In the genomic region with DNA sequence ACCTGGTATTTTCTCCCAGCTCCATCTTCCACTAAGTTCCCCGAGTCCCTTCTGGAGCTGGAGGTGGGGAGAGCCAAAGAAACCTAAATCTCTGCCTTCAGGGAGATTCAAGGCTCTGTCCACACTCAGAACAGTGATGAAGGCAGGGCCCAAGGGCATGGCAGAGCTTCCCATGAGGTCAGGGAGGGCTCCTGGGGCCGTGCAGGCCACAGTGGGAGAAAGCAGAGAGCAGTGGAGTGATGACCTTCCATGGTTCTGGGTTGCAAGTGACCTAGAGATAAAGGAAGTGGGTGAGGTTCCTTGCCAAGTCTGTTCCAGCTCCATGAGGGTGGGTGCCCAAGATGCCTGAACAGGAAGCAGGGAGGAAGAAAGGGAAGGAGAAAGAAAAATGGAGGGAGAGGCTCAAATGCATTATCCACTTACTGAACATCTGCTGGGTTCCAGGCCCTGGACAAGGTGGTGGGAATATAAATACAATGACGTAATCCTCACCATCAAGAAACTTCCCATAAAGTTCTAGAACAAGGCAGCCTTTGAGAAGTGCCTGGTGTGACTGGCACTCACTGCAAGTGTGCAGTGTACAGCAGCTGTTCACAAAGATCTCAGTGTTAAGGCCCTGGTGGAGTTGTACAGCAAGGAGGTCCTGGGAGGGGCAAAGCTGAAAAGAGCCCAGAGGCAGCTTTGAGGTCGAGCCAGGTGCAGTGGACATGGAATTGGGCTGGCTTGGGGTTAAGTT, we compare ENCODE assay signal across 11 cellular contexts. TPM values are rescaled to one million over a fixed set of nuclear protein-coding genes. Genes with fewer than 3 reads are reported as not detected.
DNase-seq lines count a peak whose midpoint lies in the region; ATAC-seq and TF ChIP-seq lines count a peak whose summit lies in the region.
"Had no signal": no experiment of that assay in that cellular context is flagged by ENCODE, and none has a peak within 500 bp of the region (broad histone marks: within the 10 kb centered on the region; RNA-seq: fewer than 3 reads in every experiment).

No MANE protein-coding gene starts in this region.

- no peaks in the 10 kb centered on the region for H3K27me3 Mint-ChIP-seq in activated T-cell treated with anti-CD3 and anti-CD28 coated beads, Interleukin-2, amount 50 U/mL, for 72 hours (ENCODE audit: low read depth)
- H3K27me3 Mint-ChIP-seq in activated CD4-positive, alpha-beta memory T cell treated with anti-CD3 and anti-CD28 coated beads for 36 hours = no peaks in the 10 kb centered on the region
- H3K27me3 Mint-ChIP-seq in WTC11 (ENCODE audit: low read depth) = peaks cover 22% of the 10 kb centered on the region

- no peaks in the 10 kb centered on the region for H3K9me3 Mint-ChIP-seq in activated T-cell treated with anti-CD3 and anti-CD28 coated beads, Interleukin-2, amount 50 U/mL, for 72 hours
- H3K9me3 Mint-ChIP-seq in activated CD4-positive, alpha-beta memory T cell treated with anti-CD3 and anti-CD28 coated beads for 36 hours = no peaks in the 10 kb centered on the region
- no peaks in the 10 kb centered on the region for H3K9me3 Mint-ChIP-seq in WTC11

- no peak overlapping the region for H3K9ac ChIP-seq in stomach smooth muscle (ENCODE audit: low read length in 2 of 2)

- no peak overlapping the region for H3K4me3 ChIP-seq in stomach smooth muscle (ENCODE audit: low read length in 2 of 2)
- H3K4me3 ChIP-seq: SJSA1, uterus had no signal

- no peak for TF ChIP-seq CTCF in WTC11 (IDR thresholded peaks at IDR 0.05)

- H3K27me3 ChIP-seq in stomach smooth muscle (ENCODE audit: control insufficient read depth in 1 of 2, insufficient read depth in 2 of 2, low read length in 2 of 2) = peaks cover 0 to under 1% of the 10 kb centered on the region in 2 donors
- H3K27me3 ChIP-seq: uterus had no signal

- CTCF ChIA-PET in activated CD4-positive, alpha-beta memory T cell treated with anti-CD3 and anti-CD28 coated beads for 36 hours (lab: Charles Lee) = interaction anchor here (1.1 to 5.4 kb wide), 6 partner anchors 8 to 83 kb away, joined by 3 to 59 read pairs (median 12); partner anchors contain the start of gene TBX21
- CTCF ChIA-PET in WTC11 (lab: Charles Lee) = interaction anchor here (1.6 to 3.5 kb wide), 5 partner anchors 8 to 35 kb away, joined by 6 to 37 read pairs (median 15); partner anchors contain the start of gene TBX21

- ATAC-seq in activated T-cell treated with anti-CD3 and anti-CD28 coated beads, Interleukin-2, amount 50 U/mL, for 72 hours (replicated peaks in 1 of 2) = no peak
- ATAC-seq in WTC11 = no peak

- H3K36me3 Mint-ChIP-seq in activated T-cell treated with anti-CD3 and anti-CD28 coated beads, Interleukin-2, amount 50 U/mL, for 72 hours (ENCODE audit: insufficient read depth in 2 of 2) = peaks cover 0 to 3% of the 10 kb centered on the region in 2 donors
- H3K36me3 Mint-ChIP-seq in activated CD4-positive, alpha-beta memory T cell treated with anti-CD3 and anti-CD28 coated beads for 36 hours = peaks cover 24% of the 10 kb centered on the region
- H3K36me3 Mint-ChIP-seq in WTC11 = no peaks in the 10 kb centered on the region

- POLR2A ChIA-PET in activated CD4-positive, alpha-beta memory T cell treated with anti-CD3 and anti-CD28 coated beads for 36 hours (lab: Charles Lee) = interaction anchor here (0.5 to 11.0 kb wide), 4 partner anchors 10 to 28 kb away, joined by 4 to 111 read pairs (median 8); partner anchors contain the start of gene TBX21
- POLR2A ChIA-PET in WTC11 (lab: Charles Lee) = no interaction called here

- DNase-seq in activated T-cell treated with anti-CD3 and anti-CD28 coated beads, Interleukin-2, amount 50 U/mL, for 72 hours = no peak
- DNase-seq in activated T-cell treated with anti-CD3 and anti-CD28 coated beads, Interleukin-2, amount 50 U/mL, for 1 hour = no peak
- DNase-seq in activated CD4-positive, alpha-beta memory T cell treated with anti-CD3 and anti-CD28 coated beads for 36 hours = no peak
- DNase-seq in hypothalamus (lab: John Stamatoyannopoulos, UW) = peak in 26 of 51 donors; percentile 7 to 60 (median 27)
- no peak for DNase-seq in Kasumi-1 (lab: John Stamatoyannopoulos, UW)
- no peak for DNase-seq in NK-92 (lab: John Stamatoyannopoulos, UW; ENCODE audit: unreplicated experiment)
- no peak for DNase-seq in WTC11 (ENCODE audit: low spot score)
- DNase-seq: NCI-H2107, uterus had no signal

- peaks cover 72% of the 10 kb centered on the region for H3K4me1 Mint-ChIP-seq in activated T-cell treated with anti-CD3 and anti-CD28 coated beads, Interleukin-2, amount 50 U/mL, for 72 hours (ENCODE audit: low read depth)
- peaks cover 67% of the 10 kb centered on the region for H3K4me1 Mint-ChIP-seq in activated CD4-positive, alpha-beta memory T cell treated with anti-CD3 and anti-CD28 coated beads for 36 hours (ENCODE audit: low read depth)
- H3K4me1 Mint-ChIP-seq in WTC11 = peaks cover 6% of the 10 kb centered on the region

- peaks cover 21% of the 10 kb centered on the region for H3K4me1 ChIP-seq in stomach smooth muscle (ENCODE audit: control insufficient read depth, insufficient read depth, low read length)
- H3K4me1 ChIP-seq: SJSA1, uterus had no signal

- no peaks in the 10 kb centered on the region for H3K9me3 ChIP-seq in stomach smooth muscle (ENCODE audit: control insufficient read depth in 2 of 2, low read length in 2 of 2)
- H3K9me3 ChIP-seq: SJSA1, uterus had no signal

- H3K4me3 Mint-ChIP-seq in activated T-cell treated with anti-CD3 and anti-CD28 coated beads, Interleukin-2, amount 50 U/mL, for 72 hours = peak overlapping the region; percentile 79 to 86
- no peak overlapping the region for H3K4me3 Mint-ChIP-seq in activated CD4-positive, alpha-beta memory T cell treated with anti-CD3 and anti-CD28 coated beads for 36 hours
- H3K4me3 Mint-ChIP-seq in WTC11 = no peak overlapping the region; the same call in 1 of the 2 replicates

- H3K27ac Mint-ChIP-seq in activated T-cell treated with anti-CD3 and anti-CD28 coated beads, Interleukin-2, amount 50 U/mL, for 72 hours = peak overlapping the region; percentile 98
- H3K27ac Mint-ChIP-seq in activated CD4-positive, alpha-beta memory T cell treated with anti-CD3 and anti-CD28 coated beads for 36 hours = peak overlapping the region; percentile 99
- H3K27ac Mint-ChIP-seq in WTC11 = no peak overlapping the region

- peak overlapping the region; percentile 18 for H3K27ac ChIP-seq in stomach smooth muscle (ENCODE audit: low read length)
- H3K27ac ChIP-seq: SJSA1 had no signal

- peaks cover 0 to 6% of the 10 kb centered on the region in 2 donors for H3K36me3 ChIP-seq in stomach smooth muscle (ENCODE audit: control insufficient read depth in 2 of 2, insufficient read depth in 2 of 2, low read length in 2 of 2)
- H3K36me3 ChIP-seq: SJSA1, uterus had no signal

- intact Hi-C loops in activated CD4-positive, alpha-beta memory T cell treated with anti-CD3 and anti-CD28 coated beads for 36 hours (cut with micrococcal nuclease) = loop anchor here (5.0 kb wide), 1 partner anchor 235 kb away; the partner anchor contains the start of gene PNPO

TF ChIP-seq in WTC11, 78 proteins besides CTCF, POLR2A, EP300 and RAD21 (continues in another document):
- no peak for TF ChIP-seq GTF2I (CRISPR knock-in tag; conservative IDR thresholded peaks at IDR 0.05)
- no peak for TF ChIP-seq IRF2 (CRISPR knock-in tag; IDR thresholded peaks at IDR 0.05; ENCODE audit: borderline replicate concordance, low read depth)
- no peak for TF ChIP-seq ZNF121 (CRISPR knock-in tag; IDR thresholded peaks at IDR 0.05)
- TF ChIP-seq, protein P1, sequence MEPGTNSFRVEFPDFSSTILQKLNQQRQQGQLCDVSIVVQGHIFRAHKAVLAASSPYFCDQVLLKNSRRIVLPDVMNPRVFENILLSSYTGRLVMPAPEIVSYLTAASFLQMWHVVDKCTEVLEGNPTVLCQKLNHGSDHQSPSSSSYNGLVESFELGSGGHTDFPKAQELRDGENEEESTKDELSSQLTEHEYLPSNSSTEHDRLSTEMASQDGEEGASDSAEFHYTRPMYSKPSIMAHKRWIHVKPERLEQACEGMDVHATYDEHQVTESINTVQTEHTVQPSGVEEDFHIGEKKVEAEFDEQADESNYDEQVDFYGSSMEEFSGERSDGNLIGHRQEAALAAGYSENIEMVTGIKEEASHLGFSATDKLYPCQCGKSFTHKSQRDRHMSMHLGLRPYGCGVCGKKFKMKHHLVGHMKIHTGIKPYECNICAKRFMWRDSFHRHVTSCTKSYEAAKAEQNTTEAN (CRISPR knock-in tag; IDR thresholded peaks at IDR 0.05) = no peak
- TF ChIP-seq TEAD1 (CRISPR knock-in tag; IDR thresholded peaks at IDR 0.05) = no peak
- TF ChIP-seq CREM (CRISPR knock-in tag; IDR thresholded peaks at IDR 0.05) = no peak
- no peak for TF ChIP-seq MYBL2 (CRISPR knock-in tag; IDR thresholded peaks at IDR 0.05)
- TF ChIP-seq E2F5 (CRISPR knock-in tag; IDR thresholded peaks at IDR 0.05) = no peak

RNA-seq across cellular contexts. Expression of gene TBKBP1, which starts 13.3 kb away (rescaled TPM):
- total RNA-seq in activated T-cell treated with anti-CD3 and anti-CD28 coated beads, Interleukin-2, amount 50 U/mL, for 72 hours = 10 to 100 TPM; 24.2 to 28.7 TPM
- total RNA-seq in activated CD4-positive, alpha-beta memory T cell treated with anti-CD3 and anti-CD28 coated beads for 36 hours = 10 to 100 TPM; 11.3 to 13.0 TPM
- total RNA-seq in WTC11 (2021) = 14.7 to 17.4 TPM (median 15.8 TPM) in 3 replicates

RNA-seq across cellular contexts. Expression of gene TBX21, which starts 25.8 kb away (rescaled TPM):
- 10 to 100 TPM; 27.9 to 45.5 TPM for total RNA-seq in activated T-cell treated with anti-CD3 and anti-CD28 coated beads, Interleukin-2, amount 50 U/mL, for 72 hours
- total RNA-seq in activated CD4-positive, alpha-beta memory T cell treated with anti-CD3 and anti-CD28 coated beads for 36 hours = 10 to 100 TPM; 57.7 to 58.2 TPM
- total RNA-seq in WTC11 (2021) = 0.15 to 0.18 TPM in 2 of 3 replicates, not detected in the other
- total RNA-seq: SJSA1 had no signal

RNA-seq across cellular contexts. Expression of gene KPNB1, which starts 57.5 kb away (rescaled TPM):
- total RNA-seq in activated T-cell treated with anti-CD3 and anti-CD28 coated beads, Interleukin-2, amount 50 U/mL, for 72 hours = 100 to 1,000 TPM; 581 to 729 TPM
- 100 to 1,000 TPM; 475 to 488 TPM for total RNA-seq in activated CD4-positive, alpha-beta memory T cell treated with anti-CD3 and anti-CD28 coated beads for 36 hours
- total RNA-seq in WTC11 (2021) = 437 to 506 TPM (median 452 TPM) in 3 replicates

Comparison
In these comparisons a context has a peak if more than half of its experiments do, and no peak if none do; other contexts are left out.
1. DNase-seq: peak in hypothalamus (26 of 51); none in activated T-cell treated with anti-CD3 and anti-CD28 coated beads, Interleukin-2, amount 50 U/mL, for 72 hours (0 of 2), activated T-cell treated with anti-CD3 and anti-CD28 coated beads, Interleukin-2, amount 50 U/mL, for 1 hour (single experiment), activated CD4-positive, alpha-beta memory T cell treated with anti-CD3 and anti-CD28 coated beads for 36 hours (single experiment), Kasumi-1 (0 of 2), NK-92 (single experiment) and WTC11 (single experiment).
2. H3K4me3 Mint-ChIP-seq: peak in activated T-cell treated with anti-CD3 and anti-CD28 coated beads, Interleukin-2, amount 50 U/mL, for 72 hours (2 of 2); none in activated CD4-positive, alpha-beta memory T cell treated with anti-CD3 and anti-CD28 coated beads for 36 hours (single experiment) and WTC11 (single experiment).
3. RNA of gene TBX21, which starts 25.8 kb away (total RNA-seq): 57.7 to 58.2 TPM in activated CD4-positive, alpha-beta memory T cell treated with anti-CD3 and anti-CD28 coated beads for 36 hours and 27.9 to 45.5 TPM in activated T-cell treated with anti-CD3 and anti-CD28 coated beads, Interleukin-2, amount 50 U/mL, for 72 hours; 0.15 to 0.18 TPM in WTC11; every median in the first group is over 10 times any median in the second.